In the genomic region with DNA sequence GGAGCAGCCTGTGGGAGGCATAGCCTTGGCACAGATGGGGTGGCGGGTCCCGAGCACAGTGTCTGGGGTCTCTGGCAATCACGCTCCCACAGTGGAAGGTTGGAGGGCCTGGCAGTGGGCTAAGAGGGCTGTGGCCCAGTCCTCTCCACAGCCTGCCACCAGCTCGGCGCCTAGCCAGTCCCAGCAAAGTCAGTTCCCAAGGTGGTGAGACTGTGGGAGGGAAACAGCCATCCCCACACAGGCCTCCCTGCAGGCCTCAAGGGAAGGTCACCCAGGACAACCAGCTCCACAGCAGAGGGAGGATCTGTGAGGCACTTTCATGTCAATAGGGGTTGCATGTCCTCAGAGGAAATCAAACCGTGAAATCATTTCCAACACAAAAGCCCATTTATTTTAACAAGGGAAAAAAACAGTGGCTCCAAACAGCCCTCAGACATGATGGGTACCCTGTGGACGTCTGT, we compare ENCODE assay signal across 16 cellular contexts. TPM values are rescaled to one million over a fixed set of nuclear protein-coding genes. Genes with fewer than 3 reads are reported as not detected.
DNase-seq lines count a peak whose midpoint lies in the region; ATAC-seq and TF ChIP-seq lines count a peak whose summit lies in the region.
"Had no signal": no experiment of that assay in that cellular context is flagged by ENCODE, and none has a peak within 500 bp of the region (broad histone marks: within the 10 kb centered on the region; RNA-seq: fewer than 3 reads in every experiment).

No MANE protein-coding gene starts in this region.

- intact Hi-C loops in spleen (cut with DNase I; ENCODE audit: low total_unique reads) = no loop called here

- H3K27ac ChIP-seq in BLaER1 (peak overlapping the region; percentile 20; the same call in 1 of the 2 replicates), H9 (ENCODE audit: insufficient read length, low read depth, low read length) (no peak overlapping the region), spleen (peak overlapping the region in 3 of 8 donors; percentile 34 to 59 (median 43))
- H3K27ac ChIP-seq: GM23248, thyroid gland had no signal

- no peaks in the 10 kb centered on the region for H3K23me2 ChIP-seq in H9 (ENCODE audit: insufficient read length, low read depth, low read length, poor library complexity, severe bottlenecking)

- H3K18ac ChIP-seq in H9 (ENCODE audit: insufficient read length, low read depth, low read length) = no peak overlapping the region

- H3K27me3 Mint-ChIP-seq in H9 (ENCODE audit: low read depth) = peaks cover 2% of the 10 kb centered on the region; the same call in 1 of the 2 replicates
- no peaks in the 10 kb centered on the region for H3K27me3 Mint-ChIP-seq in activated naive CD8-positive, alpha-beta T cell treated with anti-CD3 and anti-CD28 coated beads, Interleukin-2, amount 50 U/mL, for 24 hours
- H3K27me3 Mint-ChIP-seq: activated CD4-positive, alpha-beta memory T cell treated with anti-CD3 and anti-CD28 coated beads, Interleukin-2, amount 10 ng/mL, durations not matched to agents 7 days and 5 days had no signal

- H3K9ac ChIP-seq in BLaER1 = peak overlapping the region; percentile 5; the same call in 1 of the 2 replicates
- H3K9ac ChIP-seq in H9 (ENCODE audit: extremely low read depth, insufficient read length, low read length) = no peak overlapping the region
- H3K9ac ChIP-seq: GM23248 had no signal

- no peak overlapping the region for H2BK12ac ChIP-seq in H9 (ENCODE audit: insufficient read length, low read depth, low read length)

- no peak overlapping the region for H3T11ph ChIP-seq in H9 (ENCODE audit: low read length)

- no peak overlapping the region for H3K23ac ChIP-seq in H9 (ENCODE audit: insufficient read length, low read depth, low read length)

- no peak overlapping the region for H3K4me3 ChIP-seq in BLaER1
- no peak overlapping the region for H3K4me3 ChIP-seq in spleen
- H3K4me3 ChIP-seq: GM23248, thyroid gland had no signal

- WGBS in H9 (ENCODE audit: extremely low coverage, insufficient read length, low lambda C conversion rate) = no CpG with 5 or more reads among the region's 7 CpGs
- 88 to 93% (median 91%) methylated on average over 4 to 7 of the region's 7 CpGs for WGBS in spleen, 5 donors

- H4K20me1 ChIP-seq in BLaER1 = no peaks in the 10 kb centered on the region
- H4K20me1 ChIP-seq in H9 (ENCODE audit: control insufficient read depth, insufficient read depth, insufficient read length) = no peaks in the 10 kb centered on the region

- H2BK20ac ChIP-seq in H9 (ENCODE audit: low read depth, low read length, poor library complexity, severe bottlenecking) = no peak overlapping the region

- no peak overlapping the region for H3K4me3 Mint-ChIP-seq in H9
- no peak overlapping the region for H3K4me3 Mint-ChIP-seq in activated naive CD8-positive, alpha-beta T cell treated with anti-CD3 and anti-CD28 coated beads, Interleukin-2, amount 50 U/mL, for 24 hours
- H3K4me3 Mint-ChIP-seq: activated CD4-positive, alpha-beta memory T cell treated with anti-CD3 and anti-CD28 coated beads, Interleukin-2, amount 10 ng/mL, durations not matched to agents 7 days and 5 days; endodermal cell had no signal

- H3K27ac Mint-ChIP-seq in H9 = peak overlapping the region in 1 of 3 experiments; percentile 94; a peak in 1 of 7 replicates
- peak overlapping the region; percentile 78 for H3K27ac Mint-ChIP-seq in activated naive CD8-positive, alpha-beta T cell treated with anti-CD3 and anti-CD28 coated beads, Interleukin-2, amount 50 U/mL, for 24 hours
- H3K27ac Mint-ChIP-seq: endodermal cell had no signal

- H3K27me3 ChIP-seq in BLaER1 = no peaks in the 10 kb centered on the region
- H3K27me3 ChIP-seq in H9 (ENCODE audit: insufficient read depth, low read length) = no peaks in the 10 kb centered on the region
- no peaks in the 10 kb centered on the region for H3K27me3 ChIP-seq in spleen (replicated peaks in 1 of 7)
- H3K27me3 ChIP-seq: thyroid gland had no signal

- no peak overlapping the region for H2BK15ac ChIP-seq in H9 (ENCODE audit: low read depth, low read length)

- ATAC-seq in activated naive CD8-positive, alpha-beta T cell treated with anti-CD3 and anti-CD28 coated beads, Interleukin-2, amount 50 U/mL, for 24 hours = no peak
- ATAC-seq in HG03159 (IDR thresholded peaks at IDR 0.05; ENCODE audit: unreplicated experiment) (no peak), HG03460 (IDR thresholded peaks at IDR 0.05; ENCODE audit: unreplicated experiment) (no peak), HG02763 (IDR thresholded peaks at IDR 0.05; ENCODE audit: unreplicated experiment) (no peak)
- ATAC-seq: left colon had no signal

- H3K4me1 Mint-ChIP-seq in H9 = peaks cover 27% of the 10 kb centered on the region in 2 experiments
- peaks cover 51% of the 10 kb centered on the region for H3K4me1 Mint-ChIP-seq in activated naive CD8-positive, alpha-beta T cell treated with anti-CD3 and anti-CD28 coated beads, Interleukin-2, amount 50 U/mL, for 24 hours

- H3K4me2 ChIP-seq in BLaER1 (peak overlapping the region; percentile 74), H9 (ENCODE audit: insufficient read depth, insufficient read length, low read length) (no peak overlapping the region)

- no peaks in the 10 kb centered on the region for H3K79me1 ChIP-seq in H9 (ENCODE audit: insufficient read depth, low read depth, low read length, poor library complexity, severe bottlenecking)

- no peak overlapping the region for H2AFZ ChIP-seq in H9 (ENCODE audit: low read length)
- H2AFZ ChIP-seq: GM23248 had no signal

- H3K36me3 Mint-ChIP-seq in H9 (ENCODE audit: insufficient read depth in 1 of 3, low read depth in 3 of 3) = peaks cover 9 to 25% (median 17%) of the 10 kb centered on the region in 3 experiments
- H3K36me3 Mint-ChIP-seq in activated naive CD8-positive, alpha-beta T cell treated with anti-CD3 and anti-CD28 coated beads, Interleukin-2, amount 50 U/mL, for 24 hours (ENCODE audit: low read depth) = no peaks in the 10 kb centered on the region

- H3K79me2 ChIP-seq in H9 (ENCODE audit: insufficient read depth, low read length) = no peaks in the 10 kb centered on the region

- H3K56ac ChIP-seq in H9 (ENCODE audit: insufficient read length, low read depth, low read length) = no peak overlapping the region

- H3K14ac ChIP-seq in H9 (ENCODE audit: insufficient read depth, low read length) = peak overlapping the region; percentile 66

- peaks cover 46% of the 10 kb centered on the region for H3K4me1 ChIP-seq in BLaER1
- H3K4me1 ChIP-seq in H9 (ENCODE audit: insufficient read depth, low read length) = no peaks in the 10 kb centered on the region; the same call in 1 of the 2 replicates
- H3K4me1 ChIP-seq in spleen = peaks cover 2 to 51% (median 34%) of the 10 kb centered on the region in 6 donors

- no peak overlapping the region for H4K91ac ChIP-seq in H9 (ENCODE audit: insufficient read length, low read depth, low read length)

- no peak overlapping the region for H2BK120ac ChIP-seq in H9 (ENCODE audit: low read depth, low read length, poor library complexity, severe bottlenecking)

- H4K8ac ChIP-seq in H9 (replicated peaks; ENCODE audit: insufficient read length, low read depth, low read length) = no peak overlapping the region

- H4K5ac ChIP-seq in H9 (ENCODE audit: insufficient read length, low read depth, low read length) = no peak overlapping the region

- TF ChIP-seq POLR2A in spleen (IDR thresholded peaks at IDR 0.05) = no peak

- peaks cover 19 to 22% of the 10 kb centered on the region in 2 experiments for H3K9me3 Mint-ChIP-seq in H9
- H3K9me3 Mint-ChIP-seq in activated naive CD8-positive, alpha-beta T cell treated with anti-CD3 and anti-CD28 coated beads, Interleukin-2, amount 50 U/mL, for 24 hours = no peaks in the 10 kb centered on the region
- H3K9me3 Mint-ChIP-seq: activated CD4-positive, alpha-beta memory T cell treated with anti-CD3 and anti-CD28 coated beads, Interleukin-2, amount 10 ng/mL, durations not matched to agents 7 days and 5 days had no signal

- H2BK5ac ChIP-seq in H9 (ENCODE audit: insufficient read length, low read length) = no peak overlapping the region

- H3K9me3 ChIP-seq in BLaER1 (peaks cover 11% of the 10 kb centered on the region), H9 (ENCODE audit: control insufficient read depth, low read depth, low read length) (peaks cover 13% of the 10 kb centered on the region), spleen (no peaks in the 10 kb centered on the region)
- H3K9me3 ChIP-seq: thyroid gland had no signal

- TF ChIP-seq CTCF in H9 (conservative IDR thresholded peaks at IDR 0.05) = no peak
- no peak for TF ChIP-seq CTCF in spleen (IDR thresholded peaks at IDR 0.05 in 8 of 11, conservative IDR thresholded peaks at IDR 0.05 in 3 of 11)

- no peaks in the 10 kb centered on the region for H3K36me3 ChIP-seq in BLaER1
- no peaks in the 10 kb centered on the region for H3K36me3 ChIP-seq in spleen
- H3K36me3 ChIP-seq: thyroid gland had no signal

- DNase-seq in H9 (no peak), midbrain (lab: John Stamatoyannopoulos, UW) (peak; percentile 27), spleen (no peak)
- no peak for DNase-seq in activated naive CD8-positive, alpha-beta T cell treated with anti-CD3 and anti-CD28 coated beads, Interleukin-2, amount 50 U/mL, for 24 hours
- DNase-seq: GM23248, left colon, NCI-H1092, NCI-H748 treated with DMSO at 0.1 percent for 48 hours, occipital lobe, thyroid gland had no signal

- H2AK5ac ChIP-seq in H9 (ENCODE audit: insufficient read length, low read length) = no peak overlapping the region

- H3K4ac ChIP-seq in H9 (ENCODE audit: low read depth, low read length) = no peak overlapping the region

RNA-seq across cellular contexts. Expression of a gene that starts 27.6 kb away (rescaled TPM):
- total RNA-seq in H9 (2021) (34.6 and 34.8 TPM in 2 replicates), spleen (10 to 100 TPM; 41.5 to 58.5 (median 49.8) TPM)
- 10 to 100 TPM in 1 of 3 donors, 1 to 10 TPM in 2; 5.3 to 15.9 (median 6.5) TPM for polyA plus RNA-seq in spleen
